Comparison of ENCODE assay signal across 1 cellular context in the genomic region with DNA sequence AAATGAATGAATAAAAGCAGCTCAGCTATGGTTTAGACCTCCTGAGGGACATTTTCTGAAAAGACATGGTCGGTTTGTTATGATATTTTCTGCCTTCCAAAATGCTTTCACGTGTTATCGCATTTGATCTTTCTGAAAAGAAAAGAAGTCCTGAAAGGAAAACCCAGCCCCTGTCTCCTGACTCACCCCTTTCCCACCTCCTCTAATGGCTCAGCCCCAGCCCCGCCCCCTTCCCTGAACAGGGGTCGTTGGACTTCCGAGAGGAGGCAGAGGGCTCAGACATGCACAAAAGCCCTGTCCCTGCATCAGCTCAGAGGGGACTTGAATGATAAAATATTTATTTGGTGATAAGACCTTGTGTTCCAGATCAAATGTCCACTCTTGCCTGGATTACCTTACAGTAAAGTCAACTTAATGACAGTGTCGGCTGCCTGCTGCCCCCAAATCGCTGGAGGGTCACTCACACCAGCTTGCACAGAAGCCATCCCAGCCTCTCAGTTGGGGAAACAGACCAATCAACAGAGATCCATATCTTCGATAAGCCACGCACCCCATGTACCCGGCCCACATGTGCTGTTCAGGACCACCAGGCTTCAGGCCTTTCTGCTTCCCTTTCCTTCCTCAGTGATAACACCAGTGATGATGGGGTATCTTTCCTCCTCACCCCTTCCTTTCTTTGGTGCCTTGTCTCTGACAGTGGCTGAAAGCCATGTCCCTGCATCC.
TF ChIP-seq lines count a peak whose summit lies in the region.

No MANE protein-coding gene starts in this region.

TF ChIP-seq in HEK293, 187 proteins besides CTCF, POLR2A, EP300 and RAD21 (continued from another document):
- TF ChIP-seq ZBTB44 (tag by site-specific recombination; IDR thresholded peaks at IDR 0.05) (no peak), REPIN1 (tag by site-specific recombination; IDR thresholded peaks at IDR 0.05; ENCODE audit: low read depth) (no peak), ZFP37 (tag by site-specific recombination; IDR thresholded peaks at IDR 0.05) (no peak), TSHZ1 (tag by site-specific recombination; IDR thresholded peaks at IDR 0.05; ENCODE audit: borderline replicate concordance) (no peak)
